28 cellular contexts compared by ENCODE assay signal in the genomic region with DNA sequence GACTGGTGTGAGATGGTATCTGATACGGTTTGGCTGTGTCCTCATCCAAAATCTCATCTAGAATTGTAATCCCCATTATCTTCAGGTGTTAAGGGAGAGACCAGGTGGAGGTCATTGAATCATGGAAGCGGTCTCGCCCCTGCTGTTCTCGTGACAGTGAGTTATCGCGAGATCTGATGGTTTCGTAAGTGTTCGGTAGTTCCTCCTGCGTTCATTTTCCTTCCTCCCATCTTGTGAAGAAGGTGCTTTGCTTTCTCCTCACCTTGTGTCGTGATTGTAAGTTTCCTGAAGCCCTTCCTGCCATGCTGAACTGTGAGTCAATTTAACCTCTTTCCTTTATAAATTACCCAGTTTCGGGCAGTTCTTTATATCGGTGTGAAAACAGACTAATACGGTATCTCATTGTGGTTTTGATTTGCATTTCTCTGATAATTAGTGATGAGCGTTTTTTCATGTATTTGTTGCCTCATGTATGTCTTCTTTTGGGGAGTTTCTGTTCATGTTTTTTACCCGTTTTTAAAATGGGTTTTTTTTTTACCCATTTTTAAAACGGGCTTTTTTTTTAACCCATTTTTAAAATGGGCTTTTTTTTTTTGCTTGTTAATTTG.
"Had no signal": no experiment of that assay in that cellular context is flagged by ENCODE, and none has a peak within 500 bp of the region (broad histone marks: within the 10 kb centered on the region; RNA-seq: fewer than 3 reads in every experiment).

No MANE protein-coding gene starts in this region.

- FAIRE-seq: endothelial cell of umbilical vein, keratinocyte had no signal

- H3K4me3 ChIP-seq: gastroesophageal sphincter, right atrium auricular region, stomach, tibial artery, upper lobe of right lung had no signal

- H3K27me3 ChIP-seq: gastroesophageal sphincter, right atrium auricular region, stomach, tibial artery, upper lobe of right lung had no signal

- H3K27ac ChIP-seq: gastroesophageal sphincter, parathyroid adenoma, right atrium auricular region, stomach, tibial artery, upper lobe of right lung had no signal

- H3K9me3 ChIP-seq: gastroesophageal sphincter, right atrium auricular region, stomach, tibial artery, upper lobe of right lung had no signal

- H3K36me3 ChIP-seq: gastroesophageal sphincter, right atrium auricular region, stomach, tibial artery, upper lobe of right lung had no signal

- DNase-seq: activated CD4-positive, alpha-beta memory T cell treated with anti-CD3 and anti-CD28 coated beads for 36 hours; activated CD4-positive, alpha-beta T cell treated with anti-CD3 and anti-CD28 coated beads, Interleukin-2, amount 10 ng/mL, durations not matched to agents 24 days and 14 days; activated CD4-positive, CD25-positive, alpha-beta regulatory T cell treated with anti-CD3 and anti-CD28 coated beads, Interleukin-2, amount 50 U/mL, for 72 hours; activated CD8-positive, alpha-beta memory T cell treated with anti-CD3 and anti-CD28 coated beads, Interleukin-2, amount 50 U/mL, for 48 hours; activated gamma-delta T cell; activated naive CD4-positive, alpha-beta T cell treated with anti-CD3 and anti-CD28 coated beads, Interleukin-2, amount 10 ng/mL, durations not matched to agents 7 days and 5 days; activated naive CD8-positive, alpha-beta T cell treated with anti-CD3 and anti-CD28 coated beads, Interleukin-2, amount 10 ng/mL, durations not matched to agents 7 days and 5 days; activated T-cell treated with anti-CD3 and anti-CD28 coated beads, Interleukin-2, amount 50 U/mL, for 24 hours; amniotic stem cell; caudate nucleus; hippocampal formation; left cardiac atrium; mammary epithelial cell; midbrain; naive thymus-derived CD4-positive, alpha-beta T cell; occipital lobe; stimulated activated CD4-positive, alpha-beta T cell treated with anti-CD3 and anti-CD28 coated beads, Interleukin-15, amount 100 ng/mL, for 24 hours; stimulated activated CD4-positive, alpha-beta T cell treated with anti-CD3 and anti-CD28 coated beads, Interleukin-2, amount 100 ng/mL, for 24 hours; stimulated activated naive B cell treated with anti-CD40 and anti-IgM and Interleukin-4, amounts not matched to agents 10 μg/mL and 1 μg/mL and 100 μg/mL, for 72 hours; stomach; T1000; tibial artery; upper lobe of right lung had no signal

- H2AFZ ChIP-seq: parathyroid adenoma had no signal

- H3K79me2 ChIP-seq: parathyroid adenoma had no signal

- H3K4me1 ChIP-seq: gastroesophageal sphincter, parathyroid adenoma, right atrium auricular region, stomach, tibial artery, upper lobe of right lung had no signal

- H3K9ac ChIP-seq: parathyroid adenoma had no signal

- ATAC-seq: gastroesophageal sphincter; left cardiac atrium; naive thymus-derived CD4-positive, alpha-beta T cell; stimulated activated naive B cell treated with anti-CD40 and anti-IgM and Interleukin-4, amounts not matched to agents 10 μg/mL and 1 μg/mL and 100 μg/mL, for 72 hours; upper lobe of right lung had no signal
